ENCODE assay signal across 1 cellular context in the genomic region with DNA sequence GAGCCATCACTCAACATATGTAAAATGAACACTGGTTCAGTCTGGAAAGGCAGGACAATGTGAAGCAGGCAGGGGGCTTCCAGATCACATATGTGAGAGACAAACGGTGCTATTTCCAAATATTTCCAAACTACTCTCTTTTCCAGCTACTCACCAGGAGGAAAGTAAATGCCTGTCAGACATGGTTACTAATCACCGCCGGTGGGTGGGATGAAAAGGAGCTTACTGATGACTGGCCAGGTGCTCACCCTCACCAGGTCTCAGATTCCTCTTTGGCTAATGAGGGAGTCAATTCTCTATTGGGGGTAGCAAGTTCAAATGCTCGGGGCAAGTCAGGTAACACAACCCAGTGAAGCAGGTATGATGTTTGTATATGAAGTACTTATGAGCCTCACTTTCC.
TF ChIP-seq lines count a peak whose summit lies in the region.

No MANE protein-coding gene starts in this region.

TF ChIP-seq in GM23338, 12 proteins besides CTCF, POLR2A, EP300 and RAD21:
- TF ChIP-seq EZH2 (IDR thresholded peaks at IDR 0.05; ENCODE audit: low read depth, unreplicated experiment): no peak
- TF ChIP-seq CREB1 (CRISPR knock-in tag; IDR thresholded peaks at IDR 0.05; ENCODE audit: low read depth): no peak
- TF ChIP-seq, protein P1, sequence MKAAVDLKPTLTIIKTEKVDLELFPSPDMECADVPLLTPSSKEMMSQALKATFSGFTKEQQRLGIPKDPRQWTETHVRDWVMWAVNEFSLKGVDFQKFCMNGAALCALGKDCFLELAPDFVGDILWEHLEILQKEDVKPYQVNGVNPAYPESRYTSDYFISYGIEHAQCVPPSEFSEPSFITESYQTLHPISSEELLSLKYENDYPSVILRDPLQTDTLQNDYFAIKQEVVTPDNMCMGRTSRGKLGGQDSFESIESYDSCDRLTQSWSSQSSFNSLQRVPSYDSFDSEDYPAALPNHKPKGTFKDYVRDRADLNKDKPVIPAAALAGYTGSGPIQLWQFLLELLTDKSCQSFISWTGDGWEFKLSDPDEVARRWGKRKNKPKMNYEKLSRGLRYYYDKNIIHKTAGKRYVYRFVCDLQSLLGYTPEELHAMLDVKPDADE (IDR thresholded peaks at IDR 0.05): no peak
- no peak for TF ChIP-seq ZNF331 (CRISPR knock-in tag; IDR thresholded peaks at IDR 0.05; ENCODE audit: low read depth)
- no peak for TF ChIP-seq EZH2phosphoT487 (IDR thresholded peaks at IDR 0.05; ENCODE audit: unreplicated experiment)
- TF ChIP-seq, protein P2, sequence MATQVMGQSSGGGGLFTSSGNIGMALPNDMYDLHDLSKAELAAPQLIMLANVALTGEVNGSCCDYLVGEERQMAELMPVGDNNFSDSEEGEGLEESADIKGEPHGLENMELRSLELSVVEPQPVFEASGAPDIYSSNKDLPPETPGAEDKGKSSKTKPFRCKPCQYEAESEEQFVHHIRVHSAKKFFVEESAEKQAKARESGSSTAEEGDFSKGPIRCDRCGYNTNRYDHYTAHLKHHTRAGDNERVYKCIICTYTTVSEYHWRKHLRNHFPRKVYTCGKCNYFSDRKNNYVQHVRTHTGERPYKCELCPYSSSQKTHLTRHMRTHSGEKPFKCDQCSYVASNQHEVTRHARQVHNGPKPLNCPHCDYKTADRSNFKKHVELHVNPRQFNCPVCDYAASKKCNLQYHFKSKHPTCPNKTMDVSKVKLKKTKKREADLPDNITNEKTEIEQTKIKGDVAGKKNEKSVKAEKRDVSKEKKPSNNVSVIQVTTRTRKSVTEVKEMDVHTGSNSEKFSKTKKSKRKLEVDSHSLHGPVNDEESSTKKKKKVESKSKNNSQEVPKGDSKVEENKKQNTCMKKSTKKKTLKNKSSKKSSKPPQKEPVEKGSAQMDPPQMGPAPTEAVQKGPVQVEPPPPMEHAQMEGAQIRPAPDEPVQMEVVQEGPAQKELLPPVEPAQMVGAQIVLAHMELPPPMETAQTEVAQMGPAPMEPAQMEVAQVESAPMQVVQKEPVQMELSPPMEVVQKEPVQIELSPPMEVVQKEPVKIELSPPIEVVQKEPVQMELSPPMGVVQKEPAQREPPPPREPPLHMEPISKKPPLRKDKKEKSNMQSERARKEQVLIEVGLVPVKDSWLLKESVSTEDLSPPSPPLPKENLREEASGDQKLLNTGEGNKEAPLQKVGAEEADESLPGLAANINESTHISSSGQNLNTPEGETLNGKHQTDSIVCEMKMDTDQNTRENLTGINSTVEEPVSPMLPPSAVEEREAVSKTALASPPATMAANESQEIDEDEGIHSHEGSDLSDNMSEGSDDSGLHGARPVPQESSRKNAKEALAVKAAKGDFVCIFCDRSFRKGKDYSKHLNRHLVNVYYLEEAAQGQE (IDR thresholded peaks at IDR 0.05; ENCODE audit: unreplicated experiment): no peak
- TF ChIP-seq JUNB (IDR thresholded peaks at IDR 0.05; ENCODE audit: unreplicated experiment): no peak
- TF ChIP-seq ZNF114 (CRISPR knock-in tag; IDR thresholded peaks at IDR 0.05): no peak
- TF ChIP-seq NANOG (IDR thresholded peaks at IDR 0.05; ENCODE audit: borderline replicate concordance): no peak
- no peak for TF ChIP-seq STAT1 (IDR thresholded peaks at IDR 0.05; ENCODE audit: unreplicated experiment)
- TF ChIP-seq, protein P3, sequence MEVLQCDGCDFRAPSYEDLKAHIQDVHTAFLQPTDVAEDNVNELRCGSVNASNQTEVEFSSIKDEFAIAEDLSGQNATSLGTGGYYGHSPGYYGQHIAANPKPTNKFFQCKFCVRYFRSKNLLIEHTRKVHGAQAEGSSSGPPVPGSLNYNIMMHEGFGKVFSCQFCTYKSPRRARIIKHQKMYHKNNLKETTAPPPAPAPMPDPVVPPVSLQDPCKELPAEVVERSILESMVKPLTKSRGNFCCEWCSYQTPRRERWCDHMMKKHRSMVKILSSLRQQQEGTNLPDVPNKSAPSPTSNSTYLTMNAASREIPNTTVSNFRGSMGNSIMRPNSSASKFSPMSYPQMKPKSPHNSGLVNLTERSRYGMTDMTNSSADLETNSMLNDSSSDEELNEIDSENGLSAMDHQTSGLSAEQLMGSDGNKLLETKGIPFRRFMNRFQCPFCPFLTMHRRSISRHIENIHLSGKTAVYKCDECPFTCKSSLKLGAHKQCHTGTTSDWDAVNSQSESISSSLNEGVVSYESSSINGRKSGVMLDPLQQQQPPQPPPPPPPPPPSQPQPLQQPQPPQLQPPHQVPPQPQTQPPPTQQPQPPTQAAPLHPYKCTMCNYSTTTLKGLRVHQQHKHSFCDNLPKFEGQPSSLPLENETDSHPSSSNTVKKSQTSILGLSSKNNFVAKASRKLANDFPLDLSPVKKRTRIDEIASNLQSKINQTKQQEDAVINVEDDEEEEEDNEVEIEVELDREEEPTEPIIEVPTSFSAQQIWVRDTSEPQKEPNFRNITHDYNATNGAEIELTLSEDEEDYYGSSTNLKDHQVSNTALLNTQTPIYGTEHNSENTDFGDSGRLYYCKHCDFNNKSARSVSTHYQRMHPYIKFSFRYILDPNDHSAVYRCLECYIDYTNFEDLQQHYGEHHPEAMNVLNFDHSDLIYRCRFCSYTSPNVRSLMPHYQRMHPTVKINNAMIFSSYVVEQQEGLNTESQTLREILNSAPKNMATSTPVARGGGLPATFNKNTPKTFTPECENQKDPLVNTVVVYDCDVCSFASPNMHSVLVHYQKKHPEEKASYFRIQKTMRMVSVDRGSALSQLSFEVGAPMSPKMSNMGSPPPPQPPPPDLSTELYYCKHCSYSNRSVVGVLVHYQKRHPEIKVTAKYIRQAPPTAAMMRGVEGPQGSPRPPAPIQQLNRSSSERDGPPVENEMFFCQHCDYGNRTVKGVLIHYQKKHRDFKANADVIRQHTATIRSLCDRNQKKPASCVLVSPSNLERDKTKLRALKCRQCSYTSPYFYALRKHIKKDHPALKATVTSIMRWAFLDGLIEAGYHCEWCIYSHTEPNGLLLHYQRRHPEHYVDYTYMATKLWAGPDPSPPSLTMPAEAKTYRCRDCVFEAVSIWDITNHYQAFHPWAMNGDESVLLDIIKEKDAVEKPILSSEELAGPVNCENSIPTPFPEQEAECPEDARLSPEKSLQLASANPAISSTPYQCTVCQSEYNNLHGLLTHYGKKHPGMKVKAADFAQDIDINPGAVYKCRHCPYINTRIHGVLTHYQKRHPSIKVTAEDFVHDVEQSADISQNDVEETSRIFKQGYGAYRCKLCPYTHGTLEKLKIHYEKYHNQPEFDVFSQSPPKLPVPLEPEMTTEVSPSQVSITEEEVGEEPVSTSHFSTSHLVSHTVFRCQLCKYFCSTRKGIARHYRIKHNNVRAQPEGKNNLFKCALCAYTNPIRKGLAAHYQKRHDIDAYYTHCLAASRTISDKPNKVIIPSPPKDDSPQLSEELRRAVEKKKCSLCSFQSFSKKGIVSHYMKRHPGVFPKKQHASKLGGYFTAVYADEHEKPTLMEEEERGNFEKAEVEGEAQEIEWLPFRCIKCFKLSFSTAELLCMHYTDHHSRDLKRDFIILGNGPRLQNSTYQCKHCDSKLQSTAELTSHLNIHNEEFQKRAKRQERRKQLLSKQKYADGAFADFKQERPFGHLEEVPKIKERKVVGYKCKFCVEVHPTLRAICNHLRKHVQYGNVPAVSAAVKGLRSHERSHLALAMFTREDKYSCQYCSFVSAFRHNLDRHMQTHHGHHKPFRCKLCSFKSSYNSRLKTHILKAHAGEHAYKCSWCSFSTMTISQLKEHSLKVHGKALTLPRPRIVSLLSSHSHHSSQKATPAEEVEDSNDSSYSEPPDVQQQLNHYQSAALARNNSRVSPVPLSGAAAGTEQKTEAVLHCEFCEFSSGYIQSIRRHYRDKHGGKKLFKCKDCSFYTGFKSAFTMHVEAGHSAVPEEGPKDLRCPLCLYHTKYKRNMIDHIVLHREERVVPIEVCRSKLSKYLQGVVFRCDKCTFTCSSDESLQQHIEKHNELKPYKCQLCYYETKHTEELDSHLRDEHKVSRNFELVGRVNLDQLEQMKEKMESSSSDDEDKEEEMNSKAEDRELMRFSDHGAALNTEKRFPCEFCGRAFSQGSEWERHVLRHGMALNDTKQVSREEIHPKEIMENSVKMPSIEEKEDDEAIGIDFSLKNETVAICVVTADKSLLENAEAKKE (CRISPR knock-in tag; IDR thresholded peaks at IDR 0.05): no peak
- no peak for TF ChIP-seq POLR2AphosphoS5 (IDR thresholded peaks at IDR 0.05; ENCODE audit: low read depth)
